18 cellular contexts compared by ENCODE assay signal in the genomic region with DNA sequence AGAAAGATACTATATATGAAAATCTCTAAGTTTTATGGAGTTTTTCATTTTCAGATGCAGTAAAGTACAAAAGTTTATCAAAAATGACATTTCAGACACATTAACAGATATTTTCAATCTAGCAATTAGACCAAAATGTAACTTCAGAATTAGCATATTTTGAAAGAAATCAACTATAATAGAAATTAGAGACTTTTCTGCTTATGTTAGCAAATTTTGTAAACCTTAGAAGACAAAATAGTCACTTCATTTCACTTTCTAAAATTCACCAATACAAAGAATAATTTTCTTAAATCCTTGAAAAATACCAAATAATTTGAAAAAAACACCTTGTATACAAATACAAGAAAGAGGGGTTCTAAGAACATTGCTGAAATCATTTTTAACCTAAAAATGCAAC.
DNase-seq lines count a peak whose midpoint lies in the region; ATAC-seq, FAIRE-seq and TF ChIP-seq lines count a peak whose summit lies in the region.
"Had no signal": no experiment of that assay in that cellular context is flagged by ENCODE, and none has a peak within 500 bp of the region (broad histone marks: within the 10 kb centered on the region; RNA-seq: fewer than 3 reads in every experiment).

No MANE protein-coding gene starts in this region.

- TF ChIP-seq RAD21 in A549 (conservative IDR thresholded peaks at IDR 0.05 in 1 of 2, IDR thresholded peaks at IDR 0.05 in 1 of 2) (no peak), IMR-90 (IDR thresholded peaks at IDR 0.05; ENCODE audit: low read length) (no peak)

- no peaks in the 10 kb centered on the region for H3K79me1 ChIP-seq in IMR-90 (ENCODE audit: low read depth in 1 of 2, low read length in 2 of 2)

- dilution Hi-C loops in IMR-90 (cut with HindIII; ENCODE audit: low sequenced_read_pairs, unreplicated experiment) = no loop called here

- in situ Hi-C loops in IMR-90 (cut with MboI; ENCODE audit: low sequenced_read_pairs) = no loop called here

- H3K4ac ChIP-seq in IMR-90 (ENCODE audit: low read depth, low read length) = no peak overlapping the region

- H3K27ac ChIP-seq in A549 = no peak overlapping the region
- no peak overlapping the region for H3K27ac ChIP-seq in IMR-90 (ENCODE audit: insufficient read depth, low read length)
- no peak overlapping the region for H3K27ac ChIP-seq in kidney (ENCODE audit: low read depth in 2 of 2, low read length in 2 of 2)
- H3K27ac ChIP-seq: BLaER1 treated with 17β-estradiol and CSF1 and Interleukin-3, amounts not matched to agents 10 nM and 100 nM; C4-2B had no signal

- FAIRE-seq in A549 (lab: Jason Lieb, UNC) = no peak
- FAIRE-seq in kidney (lab: Jason Lieb, UNC) = peak; percentile 11
- FAIRE-seq: D721Med, GM12891, GM19239 had no signal

- H2AK9ac ChIP-seq in IMR-90 (replicated peaks; ENCODE audit: low read depth, low read length, poor library complexity) = no peak overlapping the region

- no peak overlapping the region for H3K23ac ChIP-seq in IMR-90 (ENCODE audit: low read depth, low read length)

- no peak for TF ChIP-seq EP300 in A549 (IDR thresholded peaks at IDR 0.05)

- BruUV-seq in IMR-90 (replicated peaks; lab: Mats Ljungman, UMichigan) = no TSS peak

- no peaks in the 10 kb centered on the region for H3K36me3 ChIP-seq in IMR-90 (ENCODE audit: control insufficient read depth, insufficient read depth, low read length)
- no peaks in the 10 kb centered on the region for H3K36me3 ChIP-seq in kidney (ENCODE audit: control insufficient read depth in 1 of 2, insufficient read depth in 2 of 2, low read length in 2 of 2)
- H3K36me3 ChIP-seq: BLaER1 treated with 17β-estradiol and CSF1 and Interleukin-3, amounts not matched to agents 10 nM and 100 nM had no signal

- H4K5ac ChIP-seq in IMR-90 (ENCODE audit: low read depth, low read length) = no peak overlapping the region

- POLR2A ChIA-PET in A549 (lab: Yijun Ruan, JAX) (no interaction called here), IMR-90 (lab: Charles Lee; ENCODE audit: unreplicated experiment) (no interaction called here)

- ATAC-seq in A549 = no peak
- no peak for ATAC-seq in IMR-90 (ENCODE audit: low read depth)
- no peak for ATAC-seq in HG03135 (IDR thresholded peaks at IDR 0.05; ENCODE audit: unreplicated experiment)
- ATAC-seq: CD8-positive, alpha-beta T cell had no signal

- H3K4me1 ChIP-seq in A549 (no peaks in the 10 kb centered on the region), IMR-90 (ENCODE audit: control insufficient read depth, insufficient read depth, low read length) (peaks cover 3% of the 10 kb centered on the region; the same call in 1 of the 2 replicates), kidney (ENCODE audit: control insufficient read depth in 1 of 2, insufficient read depth in 1 of 2, low read depth in 1 of 2, low read length in 2 of 2) (no peaks in the 10 kb centered on the region)
- H3K4me1 ChIP-seq: BLaER1 treated with 17β-estradiol and CSF1 and Interleukin-3, amounts not matched to agents 10 nM and 100 nM; Caco-2 had no signal

- H3K4me2 ChIP-seq in A549 = no peak overlapping the region
- no peak overlapping the region for H3K4me2 ChIP-seq in IMR-90 (ENCODE audit: low read depth, low read length)
- H3K4me2 ChIP-seq: BLaER1 treated with 17β-estradiol and CSF1 and Interleukin-3, amounts not matched to agents 10 nM and 100 nM had no signal

- DNase-seq in A549 (ENCODE audit: low read depth in 1 of 2, low spot score in 1 of 2) (no peak), IMR-90 (no peak), kidney (no peak)
- DNase-seq in stimulated activated naive CD4-positive, alpha-beta T cell treated with Interleukin-2 at 50 U/mL for 16 hours (lab: John Stamatoyannopoulos, UW) = no peak
- DNase-seq: 8988T; AML-193; Caco-2; Calu3; CD4-positive, alpha-beta T cell; CD8-positive, alpha-beta T cell; DMS79 treated with DMSO at 0.1 percent for 48 hours; GF-D8 had no signal

- no peak overlapping the region for H2AK5ac ChIP-seq in IMR-90 (ENCODE audit: low read depth, low read length)

- intact Hi-C loops in IMR-90 (cut with micrococcal nuclease) (no loop called here), kidney (cut with DNase I) (no loop called here)

- H2BK15ac ChIP-seq in IMR-90 (ENCODE audit: low read depth, low read length) = no peak overlapping the region

- no peak overlapping the region for H3K4me3 ChIP-seq in A549
- no peak overlapping the region for H3K4me3 ChIP-seq in IMR-90 (ENCODE audit: insufficient read depth, low read depth, low read length)
- H3K4me3 ChIP-seq in kidney (ENCODE audit: low read length in 2 of 2) = no peak overlapping the region
- H3K4me3 ChIP-seq: BLaER1 treated with 17β-estradiol and CSF1 and Interleukin-3, amounts not matched to agents 10 nM and 100 nM had no signal

- H2BK5ac ChIP-seq in IMR-90 (ENCODE audit: low read depth, low read length, poor library complexity, severe bottlenecking) = no peak overlapping the region

- H3K56ac ChIP-seq in IMR-90 (ENCODE audit: extremely low read depth, insufficient read depth, low read length) = no peak overlapping the region

- no peak for TF ChIP-seq POLR2A in A549 (IDR thresholded peaks at IDR 0.05; ENCODE audit: low read length)
- TF ChIP-seq POLR2A in IMR-90 (IDR thresholded peaks at IDR 0.05; ENCODE audit: low read depth, low read length) = no peak

- no peak overlapping the region for H3K14ac ChIP-seq in IMR-90 (replicated peaks; ENCODE audit: low read depth, low read length)

- no peak overlapping the region for H2BK120ac ChIP-seq in IMR-90 (ENCODE audit: low read depth, low read length)

- H2AFZ ChIP-seq in IMR-90 (replicated peaks; ENCODE audit: low read length, poor library complexity) = no peak overlapping the region

- no peak overlapping the region for H4K91ac ChIP-seq in IMR-90 (ENCODE audit: insufficient read depth, low read depth, low read length)

- TF ChIP-seq CTCF in A549 (IDR thresholded peaks at IDR 0.05) (no peak), IMR-90 (conservative IDR thresholded peaks at IDR 0.05; ENCODE audit: low read depth, low read length) (no peak), kidney (IDR thresholded peaks at IDR 0.05; ENCODE audit: borderline replicate concordance, extremely low read depth, insufficient read depth) (no peak)

- no peak overlapping the region for H4K8ac ChIP-seq in IMR-90 (ENCODE audit: low read depth in 2 of 2, low read length in 2 of 2)

- no peaks in the 10 kb centered on the region for H3K9me1 ChIP-seq in IMR-90 (ENCODE audit: insufficient read depth, low read length)

- H3K27me3 ChIP-seq in IMR-90 (ENCODE audit: control insufficient read depth, insufficient read depth, low read length) = no peaks in the 10 kb centered on the region
- H3K27me3 ChIP-seq: BLaER1 treated with 17β-estradiol and CSF1 and Interleukin-3, amounts not matched to agents 10 nM and 100 nM had no signal

- no peak overlapping the region for H2BK20ac ChIP-seq in IMR-90 (ENCODE audit: low read depth, low read length)

- H3K18ac ChIP-seq in IMR-90 (ENCODE audit: low read depth, low read length) = no peak overlapping the region

- CTCF ChIA-PET in A549 (lab: Yijun Ruan, JAX) = no interaction called here
- CTCF ChIA-PET in IMR-90 (lab: Yijun Ruan, JAX) = no interaction called here

- no peaks in the 10 kb centered on the region for H3K9me3 ChIP-seq in A549
- no peaks in the 10 kb centered on the region for H3K9me3 ChIP-seq in IMR-90 (ENCODE audit: control insufficient read depth, insufficient read depth, low read length)
- no peaks in the 10 kb centered on the region for H3K9me3 ChIP-seq in kidney (ENCODE audit: control insufficient read depth in 1 of 2, low read length in 2 of 2)
- H3K9me3 ChIP-seq: BLaER1 treated with 17β-estradiol and CSF1 and Interleukin-3, amounts not matched to agents 10 nM and 100 nM; Caco-2 had no signal

- H4K20me1 ChIP-seq in IMR-90 (ENCODE audit: insufficient read depth, low read length) = no peaks in the 10 kb centered on the region
- H4K20me1 ChIP-seq: BLaER1 treated with 17β-estradiol and CSF1 and Interleukin-3, amounts not matched to agents 10 nM and 100 nM had no signal

- H3K9ac ChIP-seq in IMR-90 (ENCODE audit: low read depth, low read length) (no peak overlapping the region), kidney (ENCODE audit: low read length in 2 of 2) (no peak overlapping the region)
- H3K9ac ChIP-seq: BLaER1 treated with 17β-estradiol and CSF1 and Interleukin-3, amounts not matched to agents 10 nM and 100 nM had no signal

TF ChIP-seq in A549, 52 proteins besides CTCF, POLR2A, EP300 and RAD21:
- no peak for TF ChIP-seq FOXS1 (CRISPR knock-in tag; IDR thresholded peaks at IDR 0.05)
- TF ChIP-seq MAFK (IDR thresholded peaks at IDR 0.05; ENCODE audit: partially characterized antibody) = peak; percentile 62

TF ChIP-seq in IMR-90, 13 proteins besides CTCF, POLR2A, EP300 and RAD21:
- TF ChIP-seq MAFK (IDR thresholded peaks at IDR 0.05; ENCODE audit: low read depth, low read length) = peak; percentile 90
- TF ChIP-seq, protein P1, sequence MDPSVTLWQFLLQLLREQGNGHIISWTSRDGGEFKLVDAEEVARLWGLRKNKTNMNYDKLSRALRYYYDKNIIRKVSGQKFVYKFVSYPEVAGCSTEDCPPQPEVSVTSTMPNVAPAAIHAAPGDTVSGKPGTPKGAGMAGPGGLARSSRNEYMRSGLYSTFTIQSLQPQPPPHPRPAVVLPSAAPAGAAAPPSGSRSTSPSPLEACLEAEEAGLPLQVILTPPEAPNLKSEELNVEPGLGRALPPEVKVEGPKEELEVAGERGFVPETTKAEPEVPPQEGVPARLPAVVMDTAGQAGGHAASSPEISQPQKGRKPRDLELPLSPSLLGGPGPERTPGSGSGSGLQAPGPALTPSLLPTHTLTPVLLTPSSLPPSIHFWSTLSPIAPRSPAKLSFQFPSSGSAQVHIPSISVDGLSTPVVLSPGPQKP (IDR thresholded peaks at IDR 0.05; ENCODE audit: borderline replicate concordance, low read depth, low read length) = no peak
